ENCODE assay signal across 20 cellular contexts in the genomic region with DNA sequence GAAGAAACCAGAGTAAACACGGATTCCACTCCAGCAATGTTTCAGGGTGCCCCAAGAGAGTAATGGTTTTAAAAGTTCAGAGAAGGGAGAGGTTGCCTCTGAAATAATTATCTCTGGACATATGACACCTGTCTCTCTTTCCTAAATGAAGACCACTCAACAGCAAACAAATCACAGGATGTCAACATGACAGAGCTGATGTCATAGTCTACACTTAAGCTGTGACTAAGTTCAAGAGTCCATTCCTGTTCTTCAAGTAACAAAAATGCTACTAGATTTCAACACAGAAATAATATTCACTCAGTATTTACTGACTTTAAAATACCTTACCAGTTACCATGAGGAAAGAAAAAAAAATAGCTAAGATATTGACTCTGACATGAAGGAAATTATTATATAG. TPM values are rescaled to one million over a fixed set of nuclear protein-coding genes. Genes with fewer than 3 reads are reported as not detected.
DNase-seq lines count a peak whose midpoint lies in the region; ATAC-seq and TF ChIP-seq lines count a peak whose summit lies in the region.
"Had no signal": no experiment of that assay in that cellular context is flagged by ENCODE, and none has a peak within 500 bp of the region (broad histone marks: within the 10 kb centered on the region; RNA-seq: fewer than 3 reads in every experiment).

No MANE protein-coding gene starts in this region.

- no peak overlapping the region for H3K14ac ChIP-seq in trophoblast cell (ENCODE audit: low read length)

- no peaks in the 10 kb centered on the region for H3K4me1 ChIP-seq in hepatocyte (ENCODE audit: insufficient read depth)
- H3K4me1 ChIP-seq in trophoblast cell (ENCODE audit: control insufficient read depth in 1 of 2, insufficient read depth in 2 of 2, low read length in 2 of 2): peaks cover 0 to 2% of the 10 kb centered on the region in 2 experiments
- H3K4me1 ChIP-seq: Peyer's patch had no signal

- no peak overlapping the region for H3K4me2 ChIP-seq in hepatocyte
- H3K4me2 ChIP-seq in trophoblast cell (ENCODE audit: low read length): no peak overlapping the region
- H3K4me2 ChIP-seq: GM23338 had no signal

- TF ChIP-seq CTCF in hepatocyte (IDR thresholded peaks at IDR 0.05; ENCODE audit: poor library complexity): no peak

- H2AFZ ChIP-seq in hepatocyte (no peak overlapping the region), trophoblast cell (ENCODE audit: insufficient read depth, low read length, poor library complexity) (no peak overlapping the region)

- no peak overlapping the region for H3K18ac ChIP-seq in trophoblast cell (ENCODE audit: low read length)

- peak; percentile 37 for DNase-seq in NCI-H748 (lab: John Stamatoyannopoulos, UW; ENCODE audit: unreplicated experiment)
- DNase-seq in NCI-H748 treated with DMSO at 0.1 percent for 48 hours (lab: John Stamatoyannopoulos, UW): no peak
- DNase-seq in NCI-H69 (lab: John Stamatoyannopoulos, UW): peak; percentile 29
- no peak for DNase-seq in hepatocyte (ENCODE audit: low spot score)
- peak; percentile 4 to 68 for DNase-seq in trophoblast cell
- DNase-seq in OCI-M1 (lab: John Stamatoyannopoulos, UW): no peak
- DNase-seq in HT-29 (ENCODE audit: low spot score): no peak
- DNase-seq: BE2C; Caco-2; CD4-positive, alpha-beta T cell; DMS153; EL; KG1; NCI-H187 treated with DMSO at 0.1 percent for 48 hours; NCI-H446 treated with DMSO at 0.1 percent for 48 hours; Peyer's patch had no signal

- H2BK120ac ChIP-seq in trophoblast cell (ENCODE audit: insufficient read depth, low read length, poor library complexity): no peak overlapping the region

- H3K9me3 ChIP-seq in hepatocyte (ENCODE audit: low read depth): no peaks in the 10 kb centered on the region
- H3K9me3 ChIP-seq in trophoblast cell (ENCODE audit: insufficient read depth, low read depth, low read length): no peaks in the 10 kb centered on the region
- H3K9me3 ChIP-seq: BE2C, Caco-2, Peyer's patch had no signal

- no peaks in the 10 kb centered on the region for H3K9me2 ChIP-seq in hepatocyte (replicated peaks; ENCODE audit: insufficient read depth)

- H4K91ac ChIP-seq in trophoblast cell (ENCODE audit: low read depth, low read length): no peak overlapping the region

- H3K36me3 ChIP-seq in hepatocyte (replicated peaks; ENCODE audit: insufficient read depth, low read depth) (no peaks in the 10 kb centered on the region), trophoblast cell (ENCODE audit: control insufficient read depth in 1 of 2, insufficient read depth in 2 of 2, low read length in 2 of 2) (no peaks in the 10 kb centered on the region)
- H3K36me3 ChIP-seq: BE2C, Peyer's patch had no signal

- H3K9ac ChIP-seq in trophoblast cell (ENCODE audit: low read length): no peak overlapping the region

- H3K9me3 Mint-ChIP-seq in stimulated activated memory B cell treated with anti-CD40 and anti-IgM and Interleukin-4, amounts not matched to agents 10 μg/mL and 1 μg/mL and 100 μg/mL, for 72 hours: no peaks in the 10 kb centered on the region
- H3K9me3 Mint-ChIP-seq: CD4-positive, alpha-beta T cell; GM23338 had no signal

- H3K27ac ChIP-seq in hepatocyte (peak overlapping the region; percentile 49), trophoblast cell (ENCODE audit: low read depth, low read length) (no peak overlapping the region)
- H3K27ac ChIP-seq: Peyer's patch had no signal

- no peaks in the 10 kb centered on the region for H3K27me3 Mint-ChIP-seq in stimulated activated memory B cell treated with anti-CD40 and anti-IgM and Interleukin-4, amounts not matched to agents 10 μg/mL and 1 μg/mL and 100 μg/mL, for 72 hours
- H3K27me3 Mint-ChIP-seq: CD4-positive, alpha-beta T cell had no signal

- no peaks in the 10 kb centered on the region for H3K4me1 Mint-ChIP-seq in stimulated activated memory B cell treated with anti-CD40 and anti-IgM and Interleukin-4, amounts not matched to agents 10 μg/mL and 1 μg/mL and 100 μg/mL, for 72 hours
- H3K4me1 Mint-ChIP-seq: GM23338 had no signal

- H2BK12ac ChIP-seq in trophoblast cell (ENCODE audit: low read length): no peak overlapping the region

- no peak overlapping the region for H2BK5ac ChIP-seq in trophoblast cell (ENCODE audit: low read depth, low read length, poor library complexity)

- H4K8ac ChIP-seq in trophoblast cell (ENCODE audit: low read depth, low read length): no peak overlapping the region

- peaks cover 2% of the 10 kb centered on the region for H3K79me1 ChIP-seq in trophoblast cell (ENCODE audit: low read length)

- H3K4me3 ChIP-seq in hepatocyte (no peak overlapping the region), trophoblast cell (ENCODE audit: low read depth, low read length) (no peak overlapping the region)
- H3K4me3 ChIP-seq: GM12878, GM23338, Peyer's patch had no signal

- no peak overlapping the region for H3K4me3 Mint-ChIP-seq in stimulated activated memory B cell treated with anti-CD40 and anti-IgM and Interleukin-4, amounts not matched to agents 10 μg/mL and 1 μg/mL and 100 μg/mL, for 72 hours
- H3K4me3 Mint-ChIP-seq: CD4-positive, alpha-beta T cell; GM23338 had no signal

- H4K20me1 ChIP-seq in hepatocyte (ENCODE audit: insufficient read depth, poor library complexity, severe bottlenecking): no peaks in the 10 kb centered on the region

- H4K12ac ChIP-seq in trophoblast cell (ENCODE audit: low read depth, low read length): no peak overlapping the region

- WGBS in hepatocyte (ENCODE audit: low lambda C conversion rate, missing lambda C conversion rate): 88% methylated on average over 1 of the region's 1 CpG
- WGBS in trophoblast cell (ENCODE audit: extremely low coverage, insufficient coverage, insufficient read length): no CpG with 5 or more reads among the region's 1 CpG

- no peak for ATAC-seq in stimulated activated memory B cell treated with anti-CD40 and anti-IgM and Interleukin-4, amounts not matched to agents 10 μg/mL and 1 μg/mL and 100 μg/mL, for 72 hours
- ATAC-seq: GM12878, HCT116 had no signal

- H2AK5ac ChIP-seq in trophoblast cell (ENCODE audit: low read length): no peak overlapping the region

- H3K23ac ChIP-seq in trophoblast cell (ENCODE audit: low read length): no peak overlapping the region

- no peak overlapping the region for H3K4ac ChIP-seq in trophoblast cell (ENCODE audit: low read depth, low read length)

- H3K27ac Mint-ChIP-seq in stimulated activated memory B cell treated with anti-CD40 and anti-IgM and Interleukin-4, amounts not matched to agents 10 μg/mL and 1 μg/mL and 100 μg/mL, for 72 hours: no peak overlapping the region
- H3K27ac Mint-ChIP-seq: CD4-positive, alpha-beta T cell; GM23338 had no signal

- H3K79me2 ChIP-seq in hepatocyte: no peaks in the 10 kb centered on the region
- H3K79me2 ChIP-seq in trophoblast cell (ENCODE audit: control insufficient read depth, insufficient read depth, low read length, poor library complexity): no peaks in the 10 kb centered on the region

- H3K36me3 Mint-ChIP-seq in stimulated activated memory B cell treated with anti-CD40 and anti-IgM and Interleukin-4, amounts not matched to agents 10 μg/mL and 1 μg/mL and 100 μg/mL, for 72 hours: no peaks in the 10 kb centered on the region

- no peaks in the 10 kb centered on the region for H3K27me3 ChIP-seq in hepatocyte
- H3K27me3 ChIP-seq in trophoblast cell (ENCODE audit: insufficient read depth, low read length): no peaks in the 10 kb centered on the region
- H3K27me3 ChIP-seq: BE2C, Peyer's patch had no signal

RNA-seq across cellular contexts. Expression of gene SLC30A5, which starts 44.7 kb away (rescaled TPM):
- 62.4 and 67.3 TPM in 2 replicates for total RNA-seq in hepatocyte
- polyA plus RNA-seq in hepatocyte: 52.7 and 54.3 TPM in 2 replicates
- 47.1 and 54.6 TPM in 2 replicates for polyA plus RNA-seq in trophoblast cell (2013)
- 48.8 and 66.2 TPM in 2 replicates for total RNA-seq in HT-29 (2014; rRNA removed; shearing (Covaris generic))

Comparison
In these comparisons a context has a peak if more than half of its experiments do, and no peak if none do; other contexts are left out.
1. DNase-seq: peak in NCI-H748 (single experiment), NCI-H69 (single experiment) and trophoblast cell (2 of 2); none in NCI-H748 treated with DMSO at 0.1 percent for 48 hours (single experiment), hepatocyte (single experiment), OCI-M1 (single experiment) and HT-29 (single experiment).